Comparison of ENCODE assay signal across 8 cellular contexts in genomic region chr1:204213668-204214662, GRCh38. TPM values are rescaled to one million over a fixed set of nuclear protein-coding genes. Genes with fewer than 3 reads are reported as not detected.
DNase-seq lines count a peak whose midpoint lies in the region; ATAC-seq and TF ChIP-seq lines count a peak whose summit lies in the region.

A gene with protein sequence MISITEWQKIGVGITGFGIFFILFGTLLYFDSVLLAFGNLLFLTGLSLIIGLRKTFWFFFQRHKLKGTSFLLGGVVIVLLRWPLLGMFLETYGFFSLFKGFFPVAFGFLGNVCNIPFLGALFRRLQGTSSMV (minus strand): TSS chr1:204213988. CDS start chr1:204213906, 82 bp downstream.

- H3K9ac ChIP-seq in mammary epithelial cell (ENCODE audit: insufficient read depth, low read length) = no peak within 1 kb of the TSS
- H3K9ac ChIP-seq in iPS-15b (ENCODE audit: low read depth, low read length) = no peak within 1 kb of the TSS

- H3K27me3 ChIP-seq in A673 (replicated peaks; ENCODE audit: insufficient read depth, low read depth, low read length, poor library complexity) (no peaks in the 10 kb centered on the region), mammary epithelial cell (ENCODE audit: insufficient read depth, low read length) (no peaks in the 10 kb centered on the region), iPS-15b (ENCODE audit: control insufficient read depth, insufficient read depth, low read length) (no peaks in the 10 kb centered on the region), sigmoid colon (peaks cover 0 to 38% (median 7%) of the 10 kb centered on the region in 3 donors)

- H3K27me3 Mint-ChIP-seq in T-helper 17 cell = peaks cover 16% of the 10 kb centered on the region

- TF ChIP-seq EP300 in sigmoid colon (IDR thresholded peaks at IDR 0.05) = no peak

- 24% methylated on average over 26 of the region's 41 CpGs for WGBS in mammary epithelial cell (ENCODE audit: low coverage, missing lambda C conversion rate)
- 18% methylated on average over 41 of the region's 41 CpGs for WGBS in sigmoid colon, 2 donors

- dilution Hi-C loops in mammary epithelial cell (cut with HindIII; ENCODE audit: low sequenced_read_pairs) = loop anchor here (5.0 kb wide), 1 partner anchor 148 kb away; no protein-coding TSS in a partner anchor

- H3K4me3 ChIP-seq in A673 (ENCODE audit: low read depth, low read length, poor library complexity, severe bottlenecking) = peak within 1 kb of the TSS; percentile 21
- peak within 1 kb of the TSS; percentile 1 to 38 (median 34) for H3K4me3 ChIP-seq in mammary epithelial cell (replicated peaks in 1 of 3; ENCODE audit: insufficient read depth in 1 of 3, low read depth in 2 of 3, low read length in 3 of 3)
- peak within 1 kb of the TSS; percentile 82 for H3K4me3 ChIP-seq in iPS-15b (ENCODE audit: low read depth, low read length)
- peak within 1 kb of the TSS in 2 of 4 donors; percentile 12 to 21 for H3K4me3 ChIP-seq in sigmoid colon

- H3K36me3 Mint-ChIP-seq in T-helper 17 cell (ENCODE audit: low read depth) = no peaks in the 10 kb centered on the region

- peaks cover 18% of the 10 kb centered on the region for H3K4me1 Mint-ChIP-seq in T-helper 17 cell

- intact Hi-C loops in A673 (cut with micrococcal nuclease; ENCODE audit: unreplicated experiment) (loop anchor here (1.0 to 5.0 kb wide), 2 partner anchors 149 to 288 kb away; no protein-coding TSS in a partner anchor), mammary epithelial cell (cut with micrococcal nuclease) (loop anchor here (1.0 to 5.0 kb wide), 4 partner anchors 44 to 149 kb away; no protein-coding TSS in a partner anchor), sigmoid colon (cut with DNase I) (no loop called here)

- H3K79me2 ChIP-seq in mammary epithelial cell (ENCODE audit: insufficient read depth, low read length) = no peaks in the 10 kb centered on the region

- POLR2A ChIA-PET in A673 (lab: Charles Lee; ENCODE audit: low non-redundant PET) = no interaction called here

- H3K27ac ChIP-seq in A673 (ENCODE audit: low read depth, low read length, poor library complexity, severe bottlenecking) (no peak within 1 kb of the TSS), mammary epithelial cell (ENCODE audit: insufficient read depth, low read depth, low read length) (no peak within 1 kb of the TSS), sigmoid colon (no peak within 1 kb of the TSS)

- peak within 1 kb of the TSS; percentile 80 for H3K4me2 ChIP-seq in mammary epithelial cell (ENCODE audit: insufficient read depth, low read depth, low read length)

- H4K20me1 ChIP-seq in mammary epithelial cell (ENCODE audit: insufficient read depth, low read length) = no peaks in the 10 kb centered on the region

- H3K9me3 ChIP-seq in A673 (ENCODE audit: low read depth, low read length, poor library complexity, severe bottlenecking) (no peaks in the 10 kb centered on the region), T-helper 17 cell (ENCODE audit: control insufficient read depth, low read length, poor library complexity, severe bottlenecking) (no peaks in the 10 kb centered on the region), mammary epithelial cell (replicated peaks; ENCODE audit: insufficient read depth, low read length) (no peaks in the 10 kb centered on the region), iPS-15b (ENCODE audit: control insufficient read depth, insufficient read depth, low read length) (no peaks in the 10 kb centered on the region), sigmoid colon (no peaks in the 10 kb centered on the region)

- peak; percentile 87 for TF ChIP-seq CTCF in A673 (conservative IDR thresholded peaks at IDR 0.05; ENCODE audit: low read depth, low read length)
- peak; percentile 76 to 77 for TF ChIP-seq CTCF in mammary epithelial cell (conservative IDR thresholded peaks at IDR 0.05 in 1 of 2, IDR thresholded peaks at IDR 0.05 in 1 of 2; ENCODE audit: extremely low read depth in 1 of 2, insufficient read depth in 1 of 2, low read depth in 1 of 2, low read length in 2 of 2)
- peak; percentile 20 to 47 (median 32) for TF ChIP-seq CTCF in sigmoid colon (IDR thresholded peaks at IDR 0.05)

- no TSS peak for BruUV-seq in A673 (replicated peaks; lab: Mats Ljungman, UMichigan)
- BruUV-seq in mammary epithelial cell (replicated peaks; lab: Mats Ljungman, UMichigan) = no TSS peak

- peak; percentile 79 for ATAC-seq in T-helper 17 cell

- peak within 1 kb of the TSS; percentile 78 for H2AFZ ChIP-seq in mammary epithelial cell (ENCODE audit: low read depth, low read length)

- peak within 1 kb of the TSS; percentile 68 for H3K4me3 Mint-ChIP-seq in T-helper 17 cell

- TF ChIP-seq POLR2A in sigmoid colon (IDR thresholded peaks at IDR 0.05) = no peak

- DNase-seq in A673 (ENCODE audit: low spot score) (peak; percentile 87), GM19238 (ENCODE audit: insufficient read length, low spot score) (peak; percentile 51), HuH-7 (ENCODE audit: low spot score) (peak; percentile 80), T-helper 17 cell (peak in 1 of 3 donors; percentile 26), mammary epithelial cell (peak; percentile 73), sigmoid colon (peak; percentile 80)
- DNase-seq in effector CD4-positive, alpha-beta T cell = no peak

- H3K27ac Mint-ChIP-seq in T-helper 17 cell = no peak within 1 kb of the TSS

- in situ Hi-C loops in mammary epithelial cell (cut with MboI; ENCODE audit: low sequenced_read_pairs in 2 of 2) = loop anchor here (5.0 to 10.0 kb wide), 2 partner anchors 148 to 151 kb away; no protein-coding TSS in a partner anchor

- peaks cover 7% of the 10 kb centered on the region for H3K4me1 ChIP-seq in A673 (ENCODE audit: insufficient read depth, low read length, poor library complexity, severe bottlenecking)
- H3K4me1 ChIP-seq in mammary epithelial cell (ENCODE audit: insufficient read depth, low read length) = peaks cover 11% of the 10 kb centered on the region
- no peaks in the 10 kb centered on the region for H3K4me1 ChIP-seq in iPS-15b (ENCODE audit: control insufficient read depth, insufficient read depth, low read length)
- peaks cover 0 to 8% (median 3%) of the 10 kb centered on the region in 4 donors for H3K4me1 ChIP-seq in sigmoid colon

- H3K36me3 ChIP-seq in A673 (ENCODE audit: insufficient read depth, low read length, poor library complexity, severe bottlenecking) = no peaks in the 10 kb centered on the region
- H3K36me3 ChIP-seq in mammary epithelial cell (ENCODE audit: insufficient read depth, low read length) = no peaks in the 10 kb centered on the region
- no peaks in the 10 kb centered on the region for H3K36me3 ChIP-seq in iPS-15b (ENCODE audit: control insufficient read depth, insufficient read depth, low read length)
- no peaks in the 10 kb centered on the region for H3K36me3 ChIP-seq in sigmoid colon

- CTCF ChIA-PET in A673 (lab: Charles Lee) = interaction anchor here (0.9 to 2.0 kb wide), 9 partner anchors 41 to 289 kb away, joined by 3 to 13 read pairs (median 4); partner anchors contain the start of gene PLEKHA6
- CTCF ChIA-PET in mammary epithelial cell (lab: Charles Lee; ENCODE audit: low non-redundant PET) = interaction anchor here (0.6 to 1.0 kb wide), 7 partner anchors 40 to 185 kb away, joined by 3 to 6 read pairs (median 4); partner anchors contain the start of gene PLEKHA6

RNA-seq across cellular contexts. Expression of the gene that starts here (rescaled TPM):
- total RNA-seq in A673 (2021) (not detected in 2 replicates), T-helper 17 cell (under 1 TPM in 1 of 2 donors, not detected in 1; 0.45 TPM), mammary epithelial cell (under 1 TPM in 1 of 2 donors, not detected in 1; 0.59 TPM), sigmoid colon (not detected)
- polyA plus RNA-seq in mammary epithelial cell (0.22 TPM), sigmoid colon (10 to 100 TPM in 2 of 3 donors, 1 to 10 TPM in 1; 9.6 to 12.5 (median 12.0) TPM)
- polyA minus RNA-seq in mammary epithelial cell = not detected

Comparison
In these comparisons a context has a peak if more than half of its experiments do, and no peak if none do; other contexts are left out.
1. Peak in DNase-seq and H3K4me3 ChIP-seq in A673; RNA of the gene not detected or under 1 TPM.
2. Peak in ATAC-seq in T-helper 17 cell; RNA of the gene not detected or under 1 TPM.
3. Peak in DNase-seq, H3K4me3 ChIP-seq and H3K4me2 ChIP-seq in mammary epithelial cell; RNA of the gene not detected or under 1 TPM.
4. CTCF ChIP-seq: peak in every context shown above with its lines; median percentile 87 in A673; 76 in mammary epithelial cell; 32 in sigmoid colon.